In the genomic region with DNA sequence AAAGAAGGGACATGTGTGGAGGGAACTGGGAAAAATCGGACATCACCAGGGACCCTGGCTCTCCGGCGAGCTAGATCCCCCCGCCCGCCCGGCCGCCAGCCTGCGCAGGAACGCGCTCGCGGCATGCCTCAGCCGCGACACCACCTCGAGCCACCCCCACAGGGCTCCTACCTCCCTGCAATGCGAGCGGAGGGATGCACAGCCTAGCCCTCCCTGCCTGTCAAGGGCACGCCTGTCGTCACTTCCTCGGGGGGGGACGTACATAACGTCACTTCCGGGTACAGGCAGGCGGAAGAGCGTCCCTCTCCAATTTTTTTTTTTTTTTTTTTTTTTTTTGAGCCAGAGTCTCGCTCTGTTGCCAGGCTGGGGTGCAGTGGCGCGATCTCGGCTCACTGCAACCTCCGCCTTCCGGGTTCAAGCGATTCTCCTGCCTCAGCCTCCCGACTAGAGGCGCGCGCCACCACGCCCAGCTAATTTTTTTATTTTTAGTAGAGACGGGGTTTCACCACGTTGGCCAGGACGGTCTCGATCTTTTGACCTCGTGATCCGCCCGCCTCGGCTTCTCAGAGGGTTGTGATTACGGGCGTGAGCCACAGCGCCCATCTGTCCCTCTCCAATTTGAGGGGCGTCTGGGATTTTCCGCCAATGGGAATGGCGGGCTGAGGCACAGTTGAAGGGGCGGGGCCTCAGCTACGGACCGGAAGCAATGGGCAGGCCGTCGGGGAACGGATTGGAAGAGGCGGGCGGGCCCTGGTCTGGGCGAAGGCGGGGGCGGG, we compare ENCODE assay signal across 8 cellular contexts. TPM values are rescaled to one million over a fixed set of nuclear protein-coding genes. Genes with fewer than 3 reads are reported as not detected.
A peak's percentile ranks its signal among the peaks of the same experiment; 100 is the strongest.
DNase-seq lines count a peak whose midpoint lies in the region; ATAC-seq and TF ChIP-seq lines count a peak whose summit lies in the region.

A gene with protein sequence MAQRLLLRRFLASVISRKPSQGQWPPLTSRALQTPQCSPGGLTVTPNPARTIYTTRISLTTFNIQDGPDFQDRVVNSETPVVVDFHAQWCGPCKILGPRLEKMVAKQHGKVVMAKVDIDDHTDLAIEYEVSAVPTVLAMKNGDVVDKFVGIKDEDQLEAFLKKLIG (minus strand): TSS at position 248 of the 776 bp plus-strand sequence. CDS start 803 bp downstream, outside the sequence.

- H3K4me1 Mint-ChIP-seq in Caco-2 (ENCODE audit: low read depth, unreplicated experiment): peaks cover 17% of the 10 kb centered on the region
- peaks cover 23% of the 10 kb centered on the region for H3K4me1 Mint-ChIP-seq in mesothelial cell of epicardium

- H3K4me3 ChIP-seq in Caco-2 (ENCODE audit: low read depth, low read length) (peak within 1 kb of the TSS; percentile 84), HUES64 (ENCODE audit: low read length) (peak within 1 kb of the TSS; percentile 67), OCI-LY1 (ENCODE audit: low read depth, low read length, poor library complexity, severe bottlenecking) (peak within 1 kb of the TSS; percentile 74)

- H3K27ac ChIP-seq in HUES64 (ENCODE audit: low read depth, low read length) (peak within 1 kb of the TSS; percentile 89), OCI-LY1 (ENCODE audit: low read depth, low read length, poor library complexity, severe bottlenecking) (peak within 1 kb of the TSS; percentile 95)

- H3K9me3 ChIP-seq in Caco-2 (no peaks in the 10 kb centered on the region), HUES64 (ENCODE audit: insufficient read depth, low read depth, low read length) (no peaks in the 10 kb centered on the region), OCI-LY1 (ENCODE audit: low read length) (peaks cover under 1% of the 10 kb centered on the region; the same call in 1 of the 2 replicates)

- H3K27me3 Mint-ChIP-seq in Caco-2 (ENCODE audit: insufficient read depth, unreplicated experiment): no peaks in the 10 kb centered on the region
- H3K27me3 Mint-ChIP-seq in mesothelial cell of epicardium (ENCODE audit: low read depth): no peaks in the 10 kb centered on the region

- H2AFZ ChIP-seq in OCI-LY1 (ENCODE audit: low read length): no peak within 1 kb of the TSS

- H3K27me3 ChIP-seq in Caco-2 (replicated peaks; ENCODE audit: control insufficient read depth, insufficient read depth, low read length) (no peaks in the 10 kb centered on the region), HUES64 (ENCODE audit: insufficient read depth, low read length) (peaks cover 15% of the 10 kb centered on the region), OCI-LY1 (ENCODE audit: insufficient read depth, low read length) (no peaks in the 10 kb centered on the region)

- H3K36me3 Mint-ChIP-seq in Caco-2 (ENCODE audit: insufficient read depth, unreplicated experiment) (peaks cover 51% of the 10 kb centered on the region), mesothelial cell of epicardium (peaks cover 17% of the 10 kb centered on the region)

- CTCF ChIA-PET in Caco-2 (lab: Charles Lee): interaction anchor here (0.6 to 1.7 kb wide), 3 partner anchors 11 to 218 kb away, joined by 4 to 5 read pairs (median 5); no protein-coding TSS in a partner anchor

- H3K9me2 ChIP-seq in OCI-LY1 (ENCODE audit: low read depth, low read length): no peaks in the 10 kb centered on the region

- POLR2A ChIA-PET in Caco-2 (lab: Charles Lee): interaction anchor here (0.5 to 1.6 kb wide), 11 partner anchors 11 to 168 kb away, joined by 3 to 7 read pairs (median 5); partner anchors contain the start of genes EIF3D, FOXRED2 and MYH9

- H3K36me3 ChIP-seq in Caco-2 (ENCODE audit: control insufficient read depth, insufficient read depth, low read length) (peaks cover 2% of the 10 kb centered on the region), HUES64 (ENCODE audit: insufficient read depth, low read length) (peaks cover 11% of the 10 kb centered on the region), OCI-LY1 (ENCODE audit: insufficient read depth, low read length) (peaks cover 45% of the 10 kb centered on the region)

- H3K9me3 Mint-ChIP-seq in Caco-2 (ENCODE audit: unreplicated experiment) (no peaks in the 10 kb centered on the region), mesothelial cell of epicardium (no peaks in the 10 kb centered on the region)

- no peak for TF ChIP-seq CTCF in Caco-2 (IDR thresholded peaks at IDR 0.05; ENCODE audit: insufficient read depth in 1 of 2, low read depth in 1 of 2, low read length in 1 of 2, severe bottlenecking in 1 of 2, unreplicated experiment in 1 of 2)
- no peak for TF ChIP-seq CTCF in OCI-LY1 (IDR thresholded peaks at IDR 0.05; ENCODE audit: low read length)
- no peak for TF ChIP-seq CTCF in mesothelial cell of epicardium (IDR thresholded peaks at IDR 0.05; ENCODE audit: unreplicated experiment)

- BruUV-seq in Caco-2 (replicated peaks; lab: Mats Ljungman, UMichigan): no TSS peak

- whole genome bisulfite sequencing in HUES64: under 1% methylated on average over 62 of the region's 62 CpGs

- H3K4me2 ChIP-seq in OCI-LY1 (ENCODE audit: low read length): peak within 1 kb of the TSS; percentile 81

- in situ Hi-C loops in endometrial microvascular endothelial cells (cut with HindIII; ENCODE audit: inconsistent ontology term, low pct_unique_long_range_greater_than_20kb, low sequenced_read_pairs): no loop called here

- intact Hi-C loops in Caco-2 (cut with micrococcal nuclease; ENCODE audit: unreplicated experiment): loop anchor here (2.0 kb wide), 1 partner anchor 23 kb away; no protein-coding TSS in a partner anchor

- no peaks in the 10 kb centered on the region for H3F3A ChIP-seq in OCI-LY1 (ENCODE audit: insufficient read depth, low read length)

- H3K9ac ChIP-seq in HUES64 (ENCODE audit: low read depth, low read length): peak within 1 kb of the TSS; percentile 85
- H3K9ac ChIP-seq in OCI-LY1 (ENCODE audit: low read length): peak within 1 kb of the TSS; percentile 84

- peak; percentile 81 for ATAC-seq in GM21423 (IDR thresholded peaks at IDR 0.05; ENCODE audit: unreplicated experiment)

- peak within 1 kb of the TSS; percentile 81 for H3K27ac Mint-ChIP-seq in Caco-2 (ENCODE audit: unreplicated experiment)
- H3K27ac Mint-ChIP-seq in mesothelial cell of epicardium: peak within 1 kb of the TSS; percentile 98

- H3K79me2 ChIP-seq in OCI-LY1 (ENCODE audit: insufficient read depth, low read length): peaks cover 6% of the 10 kb centered on the region

- H3K4me3 Mint-ChIP-seq in Caco-2 (ENCODE audit: unreplicated experiment): peak within 1 kb of the TSS; percentile 91
- peak within 1 kb of the TSS; percentile 90 for H3K4me3 Mint-ChIP-seq in mesothelial cell of epicardium

- H3K4me1 ChIP-seq in Caco-2: peaks cover 20% of the 10 kb centered on the region
- H3K4me1 ChIP-seq in HUES64 (ENCODE audit: insufficient read depth, low read length): peaks cover 5% of the 10 kb centered on the region; the same call in 1 of the 2 replicates
- H3K4me1 ChIP-seq in OCI-LY1 (ENCODE audit: insufficient read depth, low read length, severe bottlenecking): peaks cover 19% of the 10 kb centered on the region

- H4K20me1 ChIP-seq in OCI-LY1 (ENCODE audit: insufficient read depth, low read length): no peaks in the 10 kb centered on the region

- DNase-seq in Caco-2 (peak; percentile 96 to 97), mesothelial cell of epicardium (ENCODE audit: low spot score in 2 of 2, unreplicated experiment in 2 of 2) (peak; percentile 90 to 95)
- peak; percentile 95 for DNase-seq in activated CD8-positive, alpha-beta memory T cell treated with anti-CD3 and anti-CD28 coated beads, Interleukin-2, amount 50 U/mL, for 4 hours
- DNase-seq in stimulated activated CD8-positive, alpha-beta memory T cell treated with anti-CD3 and anti-CD28 coated beads, Interleukin-15, amount 100 ng/mL, for 48 hours (ENCODE audit: low read depth in 2 of 2): peak; percentile 92 to 94

RNA-seq across cellular contexts. Expression of the gene that starts here (rescaled TPM):
- total RNA-seq in Caco-2 (2022): 75.8 and 77.2 TPM in 2 replicates
- polyA plus RNA-seq in HUES64 (2013, experiment 1 of 2): 50.6 TPM
- 59.2 TPM for polyA plus RNA-seq in HUES64 (2013, experiment 2 of 2)
- 136 TPM for total RNA-seq in endometrial microvascular endothelial cells (ENCODE audit: inconsistent ontology term)
- total RNA-seq in mesothelial cell of epicardium: 54.9 to 64.1 TPM (median 59.1 TPM) in 3 replicates

Comparison
In these comparisons a context has a peak if more than half of its experiments do, and no peak if none do; other contexts are left out.
1. Peak in every context shown above with its lines: DNase-seq, ATAC-seq, H3K4me3 ChIP-seq and H3K27ac ChIP-seq.